34 cellular contexts compared by ENCODE assay signal in the genomic region with DNA sequence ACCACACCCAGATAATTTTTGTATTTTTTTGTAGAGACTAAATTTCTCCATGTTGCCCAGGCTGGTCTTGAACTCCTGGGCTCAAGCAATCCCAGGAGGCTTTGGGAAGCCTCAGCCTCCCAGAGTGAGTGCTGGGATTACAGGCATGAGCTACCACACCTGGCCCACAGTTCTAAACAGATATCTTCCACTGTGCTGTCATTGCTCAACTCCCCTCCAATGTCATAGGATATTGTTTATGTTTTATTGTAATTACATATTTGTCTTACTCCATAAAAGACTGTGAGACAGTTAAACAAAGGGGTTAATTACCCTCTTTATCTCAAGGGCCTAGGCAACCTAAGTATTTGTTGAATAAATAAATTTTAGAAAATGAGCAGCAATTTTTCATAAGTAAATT.
"Had no signal": no experiment of that assay in that cellular context is flagged by ENCODE, and none has a peak within 500 bp of the region (broad histone marks: within the 10 kb centered on the region; RNA-seq: fewer than 3 reads in every experiment).

No MANE protein-coding gene starts in this region.

- H3K9me3 ChIP-seq: breast epithelium, lower lobe of right lung, psoas muscle, sigmoid colon, upper lobe of left lung, vagina had no signal

- H3K27ac Mint-ChIP-seq: activated CD4-positive, alpha-beta memory T cell treated with anti-CD3 and anti-CD28 coated beads for 36 hours; activated CD4-positive, alpha-beta T cell treated with anti-CD3 and anti-CD28 coated beads, Interleukin-2, amount 10 ng/mL, durations not matched to agents 24 days and 14 days; activated T-cell treated with anti-CD3 and anti-CD28 coated beads, Interleukin-2, amount 50 U/mL, for 24 hours; activated T-helper 17 cell treated with anti-CD3 and anti-CD28 coated beads, Interleukin-2, amount 50 U/mL, for 72 hours; dendritic cell treated with granulocyte-macrophage colony-stimulating factor and Interleukin-4, amounts not matched to agents 40 ng/mL and 50 ng/mL, for 4 days; endodermal cell; immature natural killer cell; natural killer cell; neural progenitor cell; stimulated activated effector memory CD8-positive, alpha-beta T cell treated with anti-CD3 and anti-CD28 coated beads, Interleukin-12 subunit alpha, Interleukin-12 subunit beta, amount 100 ng/mL, for 72 hours; stimulated activated naive CD8-positive, alpha-beta T cell treated with anti-CD3 and anti-CD28 coated beads, Interleukin-15, amount 100 ng/mL, for 72 hours had no signal

- H3K27ac ChIP-seq: breast epithelium, foreskin keratinocyte, heart left ventricle, left lung, lower lobe of right lung, neural progenitor cell, parathyroid adenoma, psoas muscle, sigmoid colon, upper lobe of left lung, vagina had no signal

- H3K27me3 ChIP-seq: breast epithelium, heart left ventricle, left lung, neural progenitor cell, sigmoid colon, upper lobe of left lung, vagina had no signal

- H3K9me3 Mint-ChIP-seq: activated T-helper 17 cell treated with anti-CD3 and anti-CD28 coated beads, Interleukin-2, amount 50 U/mL, for 72 hours had no signal

- H3K9ac ChIP-seq: neural progenitor cell, parathyroid adenoma had no signal

- H2AFZ ChIP-seq: neural progenitor cell, parathyroid adenoma had no signal

- H3K79me2 ChIP-seq: parathyroid adenoma had no signal

- H3K27me3 Mint-ChIP-seq: activated CD4-positive, alpha-beta memory T cell treated with anti-CD3 and anti-CD28 coated beads for 36 hours; activated CD4-positive, alpha-beta T cell treated with anti-CD3 and anti-CD28 coated beads, Interleukin-2, amount 10 ng/mL, durations not matched to agents 24 days and 14 days; activated T-cell treated with anti-CD3 and anti-CD28 coated beads, Interleukin-2, amount 50 U/mL, for 24 hours; activated T-helper 17 cell treated with anti-CD3 and anti-CD28 coated beads, Interleukin-2, amount 50 U/mL, for 72 hours; dendritic cell treated with granulocyte-macrophage colony-stimulating factor and Interleukin-4, amounts not matched to agents 40 ng/mL and 50 ng/mL, for 4 days; stimulated activated naive CD8-positive, alpha-beta T cell treated with anti-CD3 and anti-CD28 coated beads, Interleukin-15, amount 100 ng/mL, for 72 hours had no signal

- H3K4me1 Mint-ChIP-seq: activated CD4-positive, alpha-beta T cell treated with anti-CD3 and anti-CD28 coated beads, Interleukin-2, amount 10 ng/mL, durations not matched to agents 24 days and 14 days; activated T-helper 17 cell treated with anti-CD3 and anti-CD28 coated beads, Interleukin-2, amount 50 U/mL, for 72 hours; endodermal cell; immature natural killer cell; natural killer cell; stimulated activated effector memory CD8-positive, alpha-beta T cell treated with anti-CD3 and anti-CD28 coated beads, Interleukin-12 subunit alpha, Interleukin-12 subunit beta, amount 100 ng/mL, for 72 hours; stimulated activated naive CD8-positive, alpha-beta T cell treated with anti-CD3 and anti-CD28 coated beads, Interleukin-15, amount 100 ng/mL, for 72 hours had no signal

- H3K4me1 ChIP-seq: breast epithelium, foreskin keratinocyte, heart left ventricle, left lung, lower lobe of right lung, parathyroid adenoma, psoas muscle, sigmoid colon, upper lobe of left lung, vagina had no signal

- DNase-seq: activated CD4-positive, alpha-beta memory T cell treated with anti-CD3 and anti-CD28 coated beads for 36 hours; activated CD4-positive, alpha-beta T cell treated with anti-CD3 and anti-CD28 coated beads, Interleukin-2, amount 10 ng/mL, durations not matched to agents 24 days and 14 days; activated CD4-positive, CD25-positive, alpha-beta regulatory T cell treated with anti-CD3 and anti-CD28 coated beads, Interleukin-2, amount 50 U/mL, for 72 hours; activated CD8-positive, alpha-beta memory T cell treated with anti-CD3 and anti-CD28 coated beads, Interleukin-2, amount 50 U/mL, for 48 hours; activated gamma-delta T cell treated with Interleukin-2 at 50 U/mL for 16 hours; activated naive CD4-positive, alpha-beta T cell treated with anti-CD3 and anti-CD28 coated beads, Interleukin-2, amount 50 U/mL, for 16 hours; activated T-cell treated with anti-CD3 and anti-CD28 coated beads, Interleukin-2, amount 50 U/mL, for 24 hours; amniotic stem cell; central memory CD4-positive, alpha-beta T cell; endodermal cell; foreskin keratinocyte; heart left ventricle; hypothalamus; immature natural killer cell; left lung; lower lobe of right lung; mesenchymal stem cell; natural killer cell; occipital lobe; psoas muscle; sigmoid colon; small intestine; stimulated activated CD4-positive, alpha-beta T cell treated with anti-CD3 and anti-CD28 coated beads, Interleukin-4, amount 100 ng/mL, for 24 hours; stimulated activated naive CD8-positive, alpha-beta T cell treated with anti-CD3 and anti-CD28 coated beads, Interleukin-15, amount 100 ng/mL, for 72 hours; substantia nigra; upper lobe of left lung had no signal

- H3K4me3 ChIP-seq: breast epithelium, heart left ventricle, left lung, lower lobe of right lung, neural progenitor cell, psoas muscle, sigmoid colon, upper lobe of left lung, vagina had no signal

- H3K4me2 ChIP-seq: neural progenitor cell had no signal

- H3K36me3 ChIP-seq: breast epithelium, heart left ventricle, left lung, lower lobe of right lung, neural progenitor cell, sigmoid colon, upper lobe of left lung, vagina had no signal

- H3K4me3 Mint-ChIP-seq: activated CD4-positive, alpha-beta memory T cell treated with anti-CD3 and anti-CD28 coated beads for 36 hours; activated CD4-positive, alpha-beta T cell treated with anti-CD3 and anti-CD28 coated beads, Interleukin-2, amount 10 ng/mL, durations not matched to agents 24 days and 14 days; activated T-cell treated with anti-CD3 and anti-CD28 coated beads, Interleukin-2, amount 50 U/mL, for 24 hours; activated T-helper 17 cell treated with anti-CD3 and anti-CD28 coated beads, Interleukin-2, amount 50 U/mL, for 72 hours; dendritic cell treated with granulocyte-macrophage colony-stimulating factor and Interleukin-4, amounts not matched to agents 40 ng/mL and 50 ng/mL, for 4 days; endodermal cell; immature natural killer cell; natural killer cell; neural progenitor cell; stimulated activated effector memory CD8-positive, alpha-beta T cell treated with anti-CD3 and anti-CD28 coated beads, Interleukin-12 subunit alpha, Interleukin-12 subunit beta, amount 100 ng/mL, for 72 hours; stimulated activated naive CD8-positive, alpha-beta T cell treated with anti-CD3 and anti-CD28 coated beads, Interleukin-15, amount 100 ng/mL, for 72 hours had no signal

- ATAC-seq: activated T-helper 17 cell treated with anti-CD3 and anti-CD28 coated beads, Interleukin-2, amount 50 U/mL, for 72 hours; esophagus mucosa; foreskin keratinocyte; heart left ventricle; left lung; lower lobe of right lung; natural killer cell; psoas muscle; stimulated activated effector memory CD8-positive, alpha-beta T cell treated with anti-CD3 and anti-CD28 coated beads, Interleukin-12 subunit alpha, Interleukin-12 subunit beta, amount 100 ng/mL, for 72 hours; stimulated activated naive CD8-positive, alpha-beta T cell treated with anti-CD3 and anti-CD28 coated beads, Interleukin-15, amount 100 ng/mL, for 72 hours had no signal

- H3K36me3 Mint-ChIP-seq: activated CD4-positive, alpha-beta memory T cell treated with anti-CD3 and anti-CD28 coated beads for 36 hours; immature natural killer cell; natural killer cell; neural progenitor cell; stimulated activated effector memory CD8-positive, alpha-beta T cell treated with anti-CD3 and anti-CD28 coated beads, Interleukin-12 subunit alpha, Interleukin-12 subunit beta, amount 100 ng/mL, for 72 hours had no signal
